ENCODE assay signal across 14 cellular contexts in the genomic region with DNA sequence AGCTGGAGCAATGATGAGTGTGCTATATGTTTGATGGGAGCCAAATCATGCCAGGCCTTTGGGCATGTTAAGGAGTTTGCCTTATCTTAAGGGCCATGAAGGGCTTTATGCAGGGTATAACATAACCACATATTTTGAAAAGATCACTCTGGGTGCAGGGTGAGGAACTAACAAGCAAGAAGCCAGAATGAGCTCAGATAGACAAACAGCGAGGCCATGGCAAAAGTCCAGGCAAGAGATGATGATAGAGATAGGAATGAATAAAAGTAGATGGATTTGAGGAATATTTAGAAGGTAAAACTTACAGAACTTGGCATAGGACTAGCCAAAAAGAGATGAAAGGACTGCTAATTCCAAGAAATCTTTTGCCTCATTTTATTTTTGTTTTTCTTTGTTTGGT.
"Had no signal": no experiment of that assay in that cellular context is flagged by ENCODE, and none has a peak within 500 bp of the region (broad histone marks: within the 10 kb centered on the region; RNA-seq: fewer than 3 reads in every experiment).

No MANE protein-coding gene starts in this region.

- H3K27ac Mint-ChIP-seq: activated naive CD4-positive, alpha-beta T cell treated with anti-CD3 and anti-CD28 coated beads for 36 hours; activated T-helper 2 cell treated with anti-CD3 and anti-CD28 coated beads, Interferon-gamma antibody, Interleukin-2, Interleukin-4, amounts not matched to agents 10 μg/mL and 5 μg/mL and 100 μg/mL, durations not matched to agents 14 hours and 24 hours and 36 hours; stimulated activated naive B cell treated with anti-CD40 and anti-IgM and Interleukin-4, amounts not matched to agents 10 μg/mL and 1 μg/mL and 100 μg/mL, for 72 hours; T-cell had no signal

- H3K9me3 Mint-ChIP-seq: activated naive CD4-positive, alpha-beta T cell treated with anti-CD3 and anti-CD28 coated beads for 36 hours; activated T-helper 2 cell treated with anti-CD3 and anti-CD28 coated beads, Interferon-gamma antibody, Interleukin-2, Interleukin-4, amounts not matched to agents 10 μg/mL and 5 μg/mL and 100 μg/mL, durations not matched to agents 14 hours and 24 hours and 36 hours; stimulated activated naive B cell treated with anti-CD40 and anti-IgM and Interleukin-4, amounts not matched to agents 10 μg/mL and 1 μg/mL and 100 μg/mL, for 72 hours; T-cell had no signal

- H3K4me3 Mint-ChIP-seq: activated naive CD4-positive, alpha-beta T cell treated with anti-CD3 and anti-CD28 coated beads for 36 hours; stimulated activated naive B cell treated with anti-CD40 and anti-IgM and Interleukin-4, amounts not matched to agents 10 μg/mL and 1 μg/mL and 100 μg/mL, for 72 hours; T-cell had no signal

- H3K4me3 ChIP-seq: lower lobe of right lung, tibial artery had no signal

- H3K9ac ChIP-seq: parathyroid adenoma had no signal

- H3K27me3 Mint-ChIP-seq: stimulated activated naive B cell treated with anti-CD40 and anti-IgM and Interleukin-4, amounts not matched to agents 10 μg/mL and 1 μg/mL and 100 μg/mL, for 72 hours had no signal

- H3K27me3 ChIP-seq: tibial artery had no signal

- H3K4me1 ChIP-seq: lower lobe of right lung, parathyroid adenoma, tibial artery had no signal

- H3K27ac ChIP-seq: lower lobe of right lung, parathyroid adenoma, tibial artery had no signal

- H2AFZ ChIP-seq: parathyroid adenoma had no signal

- DNase-seq: activated CD4-positive, CD25-positive, alpha-beta regulatory T cell treated with anti-CD3 and anti-CD28 coated beads, Interleukin-2, amount 50 U/mL, for 72 hours; activated naive CD4-positive, alpha-beta T cell treated with anti-CD3 and anti-CD28 coated beads for 36 hours; activated T-cell treated with anti-CD3 and anti-CD28 coated beads for 4 hours; caudate nucleus; hypothalamus; left colon; lower lobe of right lung; stimulated activated CD4-positive, alpha-beta T cell treated with anti-CD3 and anti-CD28 coated beads, Interleukin-12 subunit alpha, Interleukin-12 subunit beta, amount 100 ng/mL, for 4 hours; stimulated activated naive B cell treated with anti-CD40 and anti-IgM and Interleukin-4, amounts not matched to agents 10 μg/mL and 1 μg/mL and 100 μg/mL, for 72 hours; T-cell; T-helper 9 cell; tibial artery had no signal

- H3K9me3 ChIP-seq: lower lobe of right lung, tibial artery had no signal

- ATAC-seq: left colon; lower lobe of right lung; stimulated activated naive B cell treated with anti-CD40 and anti-IgM and Interleukin-4, amounts not matched to agents 10 μg/mL and 1 μg/mL and 100 μg/mL, for 72 hours; T-cell had no signal

- H3K79me2 ChIP-seq: parathyroid adenoma had no signal

- H3K36me3 ChIP-seq: lower lobe of right lung, tibial artery had no signal
